ENCODE assay signal across 27 cellular contexts in genomic region chr5:7634837-7635236, GRCh38.
"Had no signal": no experiment of that assay in that cellular context is flagged by ENCODE, and none has a peak within 500 bp of the region (broad histone marks: within the 10 kb centered on the region; RNA-seq: fewer than 3 reads in every experiment).

No MANE protein-coding gene starts in this region.

- H3K4me1 Mint-ChIP-seq: stimulated activated memory B cell treated with anti-CD40 and anti-IgM and Interleukin-4, amounts not matched to agents 10 μg/mL and 1 μg/mL and 100 μg/mL, for 72 hours; stimulated activated naive B cell treated with anti-CD40 and anti-IgM and Interleukin-4, amounts not matched to agents 10 μg/mL and 1 μg/mL and 100 μg/mL, for 72 hours; stimulated activated naive CD8-positive, alpha-beta T cell treated with anti-CD3 and anti-CD28 coated beads, Interleukin-15, amount 100 ng/mL, for 72 hours had no signal

- H3K27me3 ChIP-seq: stomach, suprapubic skin, testis, thyroid gland, tibial artery, tibial nerve, transverse colon, upper lobe of left lung, upper lobe of right lung, uterus, vagina had no signal

- H3K4me1 ChIP-seq: suprapubic skin, testis, thyroid gland, tibial artery, tibial nerve, transverse colon, upper lobe of left lung, upper lobe of right lung, uterus, vagina had no signal

- H3K9me3 ChIP-seq: stomach, suprapubic skin, testis, thoracic aorta, thyroid gland, tibial artery, transverse colon, upper lobe of left lung, upper lobe of right lung, uterus, vagina had no signal

- H3K4me3 Mint-ChIP-seq: stimulated activated memory B cell treated with anti-CD40 and anti-IgM and Interleukin-4, amounts not matched to agents 10 μg/mL and 1 μg/mL and 100 μg/mL, for 72 hours; stimulated activated naive B cell treated with anti-CD40 and anti-IgM and Interleukin-4, amounts not matched to agents 10 μg/mL and 1 μg/mL and 100 μg/mL, for 72 hours; stimulated activated naive CD8-positive, alpha-beta T cell treated with anti-CD3 and anti-CD28 coated beads, Interleukin-15, amount 100 ng/mL, for 72 hours; stimulated activated naive CD8-positive, alpha-beta T cell treated with anti-CD3 and anti-CD28 coated beads, Interleukin-15, Interleukin-2, amounts not matched to agents 100 ng/mL and 50 ng/mL, for 24 hours; type B pancreatic cell had no signal

- H3K27ac Mint-ChIP-seq: stimulated activated memory B cell treated with anti-CD40 and anti-IgM and Interleukin-4, amounts not matched to agents 10 μg/mL and 1 μg/mL and 100 μg/mL, for 72 hours; stimulated activated naive B cell treated with anti-CD40 and anti-IgM and Interleukin-4, amounts not matched to agents 10 μg/mL and 1 μg/mL and 100 μg/mL, for 72 hours; stimulated activated naive CD8-positive, alpha-beta T cell treated with anti-CD3 and anti-CD28 coated beads, Interleukin-15, amount 100 ng/mL, for 72 hours; stimulated activated naive CD8-positive, alpha-beta T cell treated with anti-CD3 and anti-CD28 coated beads, Interleukin-15, Interleukin-2, amounts not matched to agents 100 ng/mL and 50 ng/mL, for 24 hours; type B pancreatic cell had no signal

- DNase-seq: stimulated activated CD4-positive, alpha-beta T cell treated with anti-CD3 and anti-CD28 coated beads, Interleukin-2, amount 100 ng/mL, for 24 hours; stimulated activated CD4-positive, alpha-beta T cell treated with anti-CD3 and anti-CD28 coated beads, Interleukin-2, amount 100 ng/mL, for 48 hours; stimulated activated CD4-positive, alpha-beta T cell treated with anti-CD3 and anti-CD28 coated beads, Interleukin-4, amount 100 ng/mL, for 1 hour; stimulated activated CD4-positive, alpha-beta T cell treated with anti-CD3 and anti-CD28 coated beads, Interleukin-4, amount 100 ng/mL, for 24 hours; stimulated activated CD4-positive, alpha-beta T cell treated with anti-CD3 and anti-CD28 coated beads, Interleukin-4, amount 100 ng/mL, for 4 hours; stimulated activated CD8-positive, alpha-beta memory T cell treated with anti-CD3 and anti-CD28 coated beads, Interleukin-4, amount 100 ng/mL, for 48 hours; stimulated activated naive B cell treated with anti-CD40 and anti-IgM and Interleukin-4, amounts not matched to agents 10 μg/mL and 1 μg/mL and 100 μg/mL, for 72 hours; stimulated activated naive CD4-positive, alpha-beta T cell; stimulated activated naive CD4-positive, alpha-beta T cell treated with Interleukin-2 at 50 U/mL for 16 hours; stimulated activated naive CD8-positive, alpha-beta T cell treated with anti-CD3 and anti-CD28 coated beads, Interleukin-15, amount 100 ng/mL, for 72 hours; stimulated activated naive CD8-positive, alpha-beta T cell treated with anti-CD3 and anti-CD28 coated beads, Interleukin-15, Interleukin-2, amounts not matched to agents 100 U/mL and 50 U/mL, for 24 hours; stomach; substantia nigra; testis; thyroid gland; tibial artery; transverse colon; upper lobe of left lung; upper lobe of right lung; uterus had no signal

- H3K27me3 Mint-ChIP-seq: stimulated activated memory B cell treated with anti-CD40 and anti-IgM and Interleukin-4, amounts not matched to agents 10 μg/mL and 1 μg/mL and 100 μg/mL, for 72 hours; stimulated activated naive B cell treated with anti-CD40 and anti-IgM and Interleukin-4, amounts not matched to agents 10 μg/mL and 1 μg/mL and 100 μg/mL, for 72 hours; stimulated activated naive CD8-positive, alpha-beta T cell treated with anti-CD3 and anti-CD28 coated beads, Interleukin-15, amount 100 ng/mL, for 72 hours; stimulated activated naive CD8-positive, alpha-beta T cell treated with anti-CD3 and anti-CD28 coated beads, Interleukin-15, Interleukin-2, amounts not matched to agents 100 ng/mL and 50 ng/mL, for 24 hours; type B pancreatic cell had no signal

- H3K36me3 Mint-ChIP-seq: stimulated activated memory B cell treated with anti-CD40 and anti-IgM and Interleukin-4, amounts not matched to agents 10 μg/mL and 1 μg/mL and 100 μg/mL, for 72 hours; stimulated activated naive B cell treated with anti-CD40 and anti-IgM and Interleukin-4, amounts not matched to agents 10 μg/mL and 1 μg/mL and 100 μg/mL, for 72 hours; type B pancreatic cell had no signal

- H3K9me3 Mint-ChIP-seq: type B pancreatic cell had no signal

- ATAC-seq: stimulated activated memory B cell treated with anti-CD40 and anti-IgM and Interleukin-4, amounts not matched to agents 10 μg/mL and 1 μg/mL and 100 μg/mL, for 72 hours; stimulated activated naive B cell treated with anti-CD40 and anti-IgM and Interleukin-4, amounts not matched to agents 10 μg/mL and 1 μg/mL and 100 μg/mL, for 72 hours; stimulated activated naive CD8-positive, alpha-beta T cell treated with anti-CD3 and anti-CD28 coated beads, Interleukin-15, amount 100 ng/mL, for 72 hours; stimulated activated naive CD8-positive, alpha-beta T cell treated with anti-CD3 and anti-CD28 coated beads, Interleukin-15, Interleukin-2, amounts not matched to agents 100 U/mL and 50 U/mL, for 24 hours; upper lobe of right lung had no signal

- H3K27ac ChIP-seq: stomach, suprapubic skin, testis, thoracic aorta, thyroid gland, tibial artery, tibial nerve, transverse colon, upper lobe of left lung, upper lobe of right lung, uterus, vagina had no signal

- H3K4me3 ChIP-seq: stomach, suprapubic skin, testis, thoracic aorta, thyroid gland, tibial artery, tibial nerve, transverse colon, upper lobe of left lung, upper lobe of right lung, uterus, vagina had no signal

- H3K36me3 ChIP-seq: stomach, thoracic aorta, thyroid gland, tibial artery, tibial nerve, transverse colon, upper lobe of left lung, upper lobe of right lung, uterus, vagina had no signal
